ENCODE assay signal across 2 cellular contexts in the genomic region with DNA sequence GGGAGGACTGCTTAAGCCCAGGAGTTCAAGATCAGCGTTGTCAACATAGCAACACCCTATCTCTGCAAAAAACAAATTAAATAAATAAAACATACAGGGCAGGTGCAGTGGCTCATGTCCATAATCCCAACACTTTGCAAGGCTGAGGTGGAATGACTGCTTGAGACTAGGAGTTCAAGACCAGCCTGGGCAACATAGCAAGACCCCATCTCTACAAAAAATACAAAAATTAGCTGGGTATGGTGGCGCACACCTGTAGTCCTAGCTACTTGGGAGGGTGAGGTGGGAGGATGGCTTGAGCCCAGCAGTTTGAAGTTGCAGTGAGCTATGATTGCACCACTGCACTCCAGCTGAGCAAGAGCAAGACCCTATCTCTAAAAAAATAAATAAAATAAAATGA. TPM values are rescaled to one million over a fixed set of nuclear protein-coding genes. Genes with fewer than 3 reads are reported as not detected.
DNase-seq lines count a peak whose midpoint lies in the region; ATAC-seq and TF ChIP-seq lines count a peak whose summit lies in the region.
"Not testable (repeated sequence)": the region's sequence is repeated elsewhere in the genome, so short reads cannot be mapped to it uniquely, and the experiment has no call there.

No MANE protein-coding gene starts in this region.

- not testable (repeated sequence) for TF ChIP-seq CTCF in HEK293 (tag by site-specific recombination; IDR thresholded peaks at IDR 0.05); WTC11 (IDR thresholded peaks at IDR 0.05)

- CTCF ChIA-PET in HEK293 (lab: Yijun Ruan, JAX); WTC11 (lab: Charles Lee): not testable (repeated sequence)

- H3K9me3 Mint-ChIP-seq in WTC11 = not testable (repeated sequence)

- H3K27ac Mint-ChIP-seq in WTC11 = not testable (repeated sequence)

- not testable (repeated sequence) for H3K4me1 ChIP-seq in HEK293 (ENCODE audit: control insufficient read depth, insufficient read depth, low read length)

- not testable (repeated sequence) for ATAC-seq in WTC11

- H3K4me1 Mint-ChIP-seq in WTC11 = not testable (repeated sequence)

- H3K27me3 Mint-ChIP-seq in WTC11 (ENCODE audit: low read depth) = not testable (repeated sequence)

- DNase-seq in WTC11 (ENCODE audit: low spot score) = not testable (repeated sequence)

- H3K9me3 ChIP-seq in HEK293 (ENCODE audit: control insufficient read depth, insufficient read depth, low read depth, low read length) = not testable (repeated sequence)

- peaks cover 33% of the 10 kb centered on the region for H3K36me3 Mint-ChIP-seq in WTC11

- H3K36me3 ChIP-seq in HEK293 (ENCODE audit: control insufficient read depth in 2 of 2, insufficient read depth in 1 of 2, low read length in 2 of 2) = peaks cover 8 to 48% of the 10 kb centered on the region in 2 experiments; a peak in 2 of 3 replicates

- H3K4me3 ChIP-seq in HEK293 (ENCODE audit: low read depth, low read length) = not testable (repeated sequence)

- not testable (repeated sequence) for H3K27ac ChIP-seq in HEK293 (ENCODE audit: extremely low read depth, low read depth, low read length)

- not testable (repeated sequence) for H3K4me3 Mint-ChIP-seq in WTC11

- POLR2A ChIA-PET in HEK293 (lab: Yijun Ruan, JAX); WTC11 (lab: Charles Lee): not testable (repeated sequence)

TF ChIP-seq in HEK293, 187 proteins besides CTCF, POLR2A, EP300 and RAD21:
- peak; percentile 62; the same call in 1 of the 2 replicates for TF ChIP-seq ZNF121 (tag by site-specific recombination; IDR thresholded peaks at IDR 0.05)

TF ChIP-seq in WTC11, 78 proteins besides CTCF, POLR2A, EP300 and RAD21:
- peak; percentile 71; the same call in 1 of the 2 replicates for TF ChIP-seq ZNF121 (CRISPR knock-in tag; IDR thresholded peaks at IDR 0.05)
TF ChIP-seq in WTC11: peak in this region for 1; not testable (repeated sequence) for 77.

RNA-seq across cellular contexts. Expression of gene TMCC1, which starts 19.0 kb away (rescaled TPM):
- total RNA-seq in WTC11 (2021) = 20.6 to 29.3 TPM (median 23.6 TPM) in 3 replicates
